In the genomic region with DNA sequence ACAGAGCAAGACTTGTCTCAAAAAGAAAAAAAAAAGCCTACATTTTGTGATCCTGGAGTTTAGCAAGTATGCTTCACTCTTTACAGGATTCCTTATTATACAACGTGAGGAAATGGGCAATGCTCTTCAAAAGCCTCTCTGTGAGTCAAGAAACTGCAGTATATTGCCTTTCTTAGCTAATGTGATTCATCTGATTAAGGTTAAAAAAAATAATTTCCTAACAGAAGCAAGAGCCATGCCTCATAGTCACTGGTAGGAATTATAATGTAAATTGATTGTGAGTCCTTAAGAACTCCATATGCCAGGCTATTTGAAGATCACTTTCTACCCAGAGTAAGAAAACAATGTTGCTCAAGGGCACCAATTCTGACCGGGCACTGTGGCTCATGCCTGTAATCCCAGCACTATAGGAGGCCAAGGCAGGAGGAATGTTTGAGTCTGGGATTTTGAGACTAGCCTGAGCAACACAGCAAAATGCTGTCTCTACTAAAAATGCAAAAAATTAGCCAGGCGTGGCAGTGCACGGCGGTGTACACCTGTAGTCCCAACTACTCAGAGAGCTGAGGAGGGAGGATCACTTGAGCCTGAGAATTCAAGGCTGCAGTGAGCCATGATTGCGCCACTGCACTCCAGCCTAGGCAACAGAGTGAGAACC, we compare ENCODE assay signal across 24 cellular contexts. TPM values are rescaled to one million over a fixed set of nuclear protein-coding genes. Genes with fewer than 3 reads are reported as not detected.
"Had no signal": no experiment of that assay in that cellular context is flagged by ENCODE, and none has a peak within 500 bp of the region (broad histone marks: within the 10 kb centered on the region; RNA-seq: fewer than 3 reads in every experiment).

No MANE protein-coding gene starts in this region.

- H3K4me1 ChIP-seq: breast epithelium, lower lobe of right lung had no signal

- ATAC-seq: activated CD4-positive, alpha-beta T cell treated with anti-CD3 and anti-CD28 coated beads for 36 hours; activated T-cell treated with anti-CD3 and anti-CD28 coated beads, Interleukin-2, amount 50 U/mL, for 4 hours; lower lobe of right lung; mucosa of descending colon; right lobe of liver; stimulated activated effector memory CD8-positive, alpha-beta T cell treated with anti-CD3 and anti-CD28 coated beads, Interleukin-12 subunit alpha, Interleukin-12 subunit beta, amount 100 ng/mL, for 72 hours had no signal

- H3K36me3 ChIP-seq: breast epithelium, lower lobe of right lung, right lobe of liver, upper lobe of left lung had no signal

- DNase-seq: activated B cell treated with CpG ODN at 0.5 μM for 24 hours; activated CD4-positive, alpha-beta T cell treated with anti-CD3 and anti-CD28 coated beads for 36 hours; activated CD4-positive, alpha-beta T cell treated with anti-CD3 and anti-CD28 coated beads, Interleukin-2, amount 50 U/mL, for 4 hours; activated CD8-positive, alpha-beta memory T cell treated with anti-CD3 and anti-CD28 coated beads for 24 hours; activated CD8-positive, alpha-beta memory T cell treated with anti-CD3 and anti-CD28 coated beads, Interleukin-2, amount 50 U/mL, for 4 hours; activated naive CD4-positive, alpha-beta T cell; activated T-cell treated with anti-CD3 and anti-CD28 coated beads, Interleukin-2, amount 50 U/mL, for 4 hours; amniotic stem cell; kidney; lower lobe of right lung; mesendoderm; mucosa of descending colon; nephron progenitor cell; right lobe of liver; small intestine; stimulated activated CD4-positive, alpha-beta T cell treated with anti-CD3 and anti-CD28 coated beads, Interleukin-2, amount 100 ng/mL, for 24 hours; T1000; upper lobe of left lung had no signal

- H3K27ac ChIP-seq: breast epithelium, coronary artery, lower lobe of right lung, right lobe of liver, upper lobe of left lung had no signal

- H3K9me3 ChIP-seq: breast epithelium, lower lobe of right lung, mucosa of descending colon, right lobe of liver, upper lobe of left lung had no signal

- H3K4me3 ChIP-seq: breast epithelium, coronary artery, lower lobe of right lung, mucosa of descending colon, right lobe of liver, upper lobe of left lung had no signal

- H3K27me3 ChIP-seq: breast epithelium, right lobe of liver, upper lobe of left lung had no signal

RNA-seq across cellular contexts. Expression of a gene that starts 43.3 kb away (rescaled TPM):
- total RNA-seq: activated B cell treated with CpG ODN at 0.5 μM for 24 hours; activated CD4-positive, alpha-beta T cell treated with anti-CD3 and anti-CD28 coated beads for 36 hours; activated T-cell treated with anti-CD3 and anti-CD28 coated beads, Interleukin-2, amount 50 U/mL, for 4 hours; activated T-helper 2 cell treated with anti-CD3 and anti-CD28 coated beads, Interferon-gamma antibody, Interleukin-2, Interleukin-4, amounts not matched to agents 10 μg/mL and 5 μg/mL and 100 μg/mL, durations not matched to agents 14 hours and 24 hours and 36 hours; fibroblast of villous mesenchyme; glomerular endothelial cell had no signal
